Comparison of ENCODE assay signal across 8 cellular contexts in the genomic region with DNA sequence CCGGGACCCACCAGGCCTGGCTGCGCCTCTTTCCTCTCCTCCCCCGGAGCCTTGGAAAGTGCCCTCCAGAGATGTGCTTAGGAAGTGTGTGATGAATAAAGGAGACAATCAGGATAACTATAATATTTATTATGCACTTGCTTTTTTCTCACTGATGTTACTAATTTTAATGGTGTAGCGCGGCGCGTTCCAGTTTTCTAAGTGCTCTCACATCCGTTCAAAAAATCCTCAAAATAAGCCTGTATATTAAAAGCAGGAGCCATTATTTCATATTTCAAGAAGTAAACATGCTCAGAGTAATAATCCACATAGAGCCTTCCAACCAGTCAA. TPM values are rescaled to one million over a fixed set of nuclear protein-coding genes. Genes with fewer than 3 reads are reported as not detected.
A peak's percentile ranks its signal among the peaks of the same experiment; 100 is the strongest.
DNase-seq lines count a peak whose midpoint lies in the region; ATAC-seq and TF ChIP-seq lines count a peak whose summit lies in the region.

No MANE protein-coding gene starts in this region.

- H3K4me3 ChIP-seq in Panc1 (ENCODE audit: low read depth in 2 of 2, low read length in 2 of 2) (peak overlapping the region; percentile 77 to 78), epithelial cell of proximal tubule (ENCODE audit: low read depth, low read length) (peak overlapping the region; percentile 92), parathyroid adenoma (ENCODE audit: low read depth, low read length) (peak overlapping the region; percentile 76)

- H3K36me3 ChIP-seq in Panc1 (ENCODE audit: control insufficient read depth, insufficient read depth, low read length) (peaks cover 5% of the 10 kb centered on the region), parathyroid adenoma (ENCODE audit: control insufficient read depth, insufficient read depth, low read length) (no peaks in the 10 kb centered on the region)

- in situ Hi-C loops in Panc1 (cut with HindIII; ENCODE audit: low pct_unique_long_range_greater_than_20kb, low sequenced_read_pairs), result loop anchor here (25.0 kb wide), 1 partner anchor 103 kb away; no protein-coding TSS in a partner anchor

- ATAC-seq in GM18873 (IDR thresholded peaks at IDR 0.05; ENCODE audit: low FRiP score, unreplicated experiment), result peak; percentile 3
- no peak for ATAC-seq in Panc1
- ATAC-seq in GM19324 (IDR thresholded peaks at IDR 0.05; ENCODE audit: low FRiP score, unreplicated experiment), result no peak
- ATAC-seq in HG02610 (IDR thresholded peaks at IDR 0.05; ENCODE audit: unreplicated experiment), result no peak
- ATAC-seq in GM18907 (IDR thresholded peaks at IDR 0.05; ENCODE audit: unreplicated experiment), result no peak

- H3K27me3 ChIP-seq in Panc1 (ENCODE audit: control insufficient read depth, insufficient read depth, low read length), result no peaks in the 10 kb centered on the region
- H3K27me3 ChIP-seq in parathyroid adenoma (ENCODE audit: control insufficient read depth, insufficient read depth, low read length), result no peaks in the 10 kb centered on the region

- no peak for DNase-seq in Panc1 (ENCODE audit: low read depth, low spot score)
- no peak for DNase-seq in epithelial cell of proximal tubule (ENCODE audit: low read depth)
- no peak for DNase-seq in NCI-H774 (lab: John Stamatoyannopoulos, UW)

- POLR2A ChIA-PET in Panc1 (lab: Charles Lee), result no interaction called here

- CTCF ChIA-PET in Panc1 (lab: Charles Lee), result no interaction called here

- peak overlapping the region; percentile 98 for H3K9ac ChIP-seq in parathyroid adenoma

- peak overlapping the region; percentile 63 for H3K27ac ChIP-seq in Panc1 (ENCODE audit: low read length)
- peak overlapping the region; percentile 100 for H3K27ac ChIP-seq in parathyroid adenoma

- no TSS peak for BruUV-seq in Panc1 (replicated peaks; lab: Mats Ljungman, UMichigan)

- peak overlapping the region; percentile 99 for H2AFZ ChIP-seq in parathyroid adenoma

- no peak for TF ChIP-seq CTCF in Panc1 (IDR thresholded peaks at IDR 0.05)
- no peak for TF ChIP-seq CTCF in epithelial cell of proximal tubule (conservative IDR thresholded peaks at IDR 0.05; ENCODE audit: low read depth, low read length)
- TF ChIP-seq CTCF in parathyroid adenoma (IDR thresholded peaks at IDR 0.05), result no peak

- H3K9me3 ChIP-seq in Panc1 (ENCODE audit: control insufficient read depth, insufficient read depth, low read depth, low read length) (no peaks in the 10 kb centered on the region), parathyroid adenoma (ENCODE audit: control insufficient read depth, low read length) (no peaks in the 10 kb centered on the region)

- H3K4me2 ChIP-seq in parathyroid adenoma (ENCODE audit: low read length), result peak overlapping the region; percentile 82

- H3K79me2 ChIP-seq in parathyroid adenoma, result no peaks in the 10 kb centered on the region

- H3K4me1 ChIP-seq in Panc1 (ENCODE audit: control insufficient read depth, insufficient read depth, low read length) (peaks cover 6% of the 10 kb centered on the region; the same call in 1 of the 2 replicates), parathyroid adenoma (peaks cover 7% of the 10 kb centered on the region)

- intact Hi-C loops in Panc1 (cut with micrococcal nuclease; ENCODE audit: unreplicated experiment), result no loop called here

RNA-seq across cellular contexts. Expression of a gene that starts 0.9 kb away (rescaled TPM):
- total RNA-seq in Panc1 (2021; ENCODE audit: unreplicated experiment) (37.1 TPM), epithelial cell of proximal tubule (15.2 and 32.5 TPM in 2 replicates)
- polyA plus RNA-seq in Panc1 (2012; ENCODE audit: insufficient read length), result 31.6 TPM

RNA-seq across cellular contexts. Expression of a gene that starts 57.8 kb away (rescaled TPM):
- total RNA-seq in Panc1 (2021; ENCODE audit: unreplicated experiment), result 17.1 TPM
- 20.1 TPM for polyA plus RNA-seq in Panc1 (2012; ENCODE audit: insufficient read length)
- 37.7 and 69.8 TPM in 2 replicates for total RNA-seq in epithelial cell of proximal tubule
